In the genomic region with DNA sequence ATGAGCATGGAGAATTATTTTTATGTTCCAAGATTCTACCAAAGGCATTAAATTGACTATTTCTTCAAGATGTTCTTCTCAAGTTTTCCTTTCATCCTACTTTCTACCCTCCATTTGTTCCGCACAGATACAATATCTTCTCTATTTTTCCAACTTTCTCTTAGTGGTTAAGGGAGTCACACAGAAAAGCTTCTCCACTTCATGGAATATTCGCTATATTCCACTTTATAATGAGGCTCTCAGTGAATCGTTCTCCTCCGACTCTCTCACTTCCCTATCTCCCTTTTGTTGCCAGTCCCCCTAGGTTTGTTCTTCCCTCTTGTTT, we compare ENCODE assay signal across 8 cellular contexts. TPM values are rescaled to one million over a fixed set of nuclear protein-coding genes. Genes with fewer than 3 reads are reported as not detected.
DNase-seq lines count a peak whose midpoint lies in the region; ATAC-seq and TF ChIP-seq lines count a peak whose summit lies in the region.

No MANE protein-coding gene starts in this region.

- POLR2A ChIA-PET in WTC11 (lab: Charles Lee): no interaction called here

- H3K9ac ChIP-seq in ES-I3 (ENCODE audit: low read depth, low read length): peak overlapping the region; percentile 62

- ATAC-seq in WTC11 (no peak), right cardiac atrium (no peak), GM19467 (IDR thresholded peaks at IDR 0.05; ENCODE audit: unreplicated experiment) (no peak)

- no peaks in the 10 kb centered on the region for H3K9me3 Mint-ChIP-seq in WTC11

- 30% methylated on average over 4 of the region's 4 CpGs for WGBS in right cardiac atrium
- 26% methylated on average over 4 of the region's 4 CpGs for WGBS in prostate gland

- H3K27ac Mint-ChIP-seq in WTC11: peak overlapping the region; percentile 86

- CTCF ChIA-PET in WTC11 (lab: Charles Lee): interaction anchor here (0.5 to 2.1 kb wide), 4 partner anchors 10 to 168 kb away, joined by 3 to 14 read pairs (median 4); a partner anchor contains a TSS

- DNase-seq in WTC11 (ENCODE audit: low spot score) (no peak), right cardiac atrium (no peak), prostate gland (ENCODE audit: low spot score) (no peak), AG08396 (ENCODE audit: low spot score) (no peak), kidney glomerular epithelial cell (lab: John Stamatoyannopoulos, UW) (no peak)
- DNase-seq in stimulated activated CD4-positive, alpha-beta T cell treated with anti-CD3 and anti-CD28 coated beads, Interleukin-12 subunit alpha, Interleukin-12 subunit beta, amount 100 ng/mL, for 4 hours: no peak

- no peaks in the 10 kb centered on the region for H3K27me3 Mint-ChIP-seq in WTC11 (ENCODE audit: low read depth)

- TF ChIP-seq CTCF in WTC11 (IDR thresholded peaks at IDR 0.05): no peak
- no peak for TF ChIP-seq CTCF in prostate gland (IDR thresholded peaks at IDR 0.05)

- no peaks in the 10 kb centered on the region for H3K27me3 ChIP-seq in right cardiac atrium (ENCODE audit: control insufficient read depth, insufficient read depth)
- H3K27me3 ChIP-seq in prostate gland (replicated peaks; ENCODE audit: insufficient read depth): no peaks in the 10 kb centered on the region

- peaks cover 3% of the 10 kb centered on the region for H3K36me3 Mint-ChIP-seq in WTC11

- no peak for TF ChIP-seq POLR2A in prostate gland (IDR thresholded peaks at IDR 0.05)

- peak overlapping the region; percentile 86 for H3K4me3 Mint-ChIP-seq in WTC11

- H3K4me1 ChIP-seq in ES-I3 (ENCODE audit: insufficient read depth, low read length) (peaks cover 26% of the 10 kb centered on the region), right cardiac atrium (ENCODE audit: control insufficient read depth, insufficient read depth, low read length) (peaks cover 2% of the 10 kb centered on the region), prostate gland (replicated peaks) (no peaks in the 10 kb centered on the region)

- H3K4me3 ChIP-seq in right cardiac atrium (ENCODE audit: low read length) (peak overlapping the region; percentile 78), prostate gland (peak overlapping the region; percentile 67 to 79)

- H3K36me3 ChIP-seq in ES-I3 (ENCODE audit: insufficient read depth, low read length) (no peaks in the 10 kb centered on the region), prostate gland (no peaks in the 10 kb centered on the region)

- H3K27ac ChIP-seq in right cardiac atrium (ENCODE audit: low read length) (peak overlapping the region; percentile 90), prostate gland (peak overlapping the region; percentile 84 to 88)

- intact Hi-C loops in right cardiac atrium (cut with DNase I) (no loop called here), prostate gland (cut with DNase I) (no loop called here)

- H3K9me3 ChIP-seq in ES-I3 (ENCODE audit: control insufficient read depth, insufficient read depth, low read length) (no peaks in the 10 kb centered on the region), right cardiac atrium (ENCODE audit: control insufficient read depth, low read length) (no peaks in the 10 kb centered on the region), prostate gland (no peaks in the 10 kb centered on the region)

- H3K4me1 Mint-ChIP-seq in WTC11: peaks cover 40% of the 10 kb centered on the region

TF ChIP-seq in WTC11, 78 proteins besides CTCF, POLR2A, EP300 and RAD21 (continues in another document):
- TF ChIP-seq ZNF396 (CRISPR knock-in tag; IDR thresholded peaks at IDR 0.05; ENCODE audit: borderline replicate concordance) (no peak), GABPB1 (CRISPR knock-in tag; IDR thresholded peaks at IDR 0.05) (no peak), CREB1 (CRISPR knock-in tag; IDR thresholded peaks at IDR 0.05) (no peak), NFATC4 (CRISPR knock-in tag; IDR thresholded peaks at IDR 0.05) (no peak), JAZF1 (CRISPR knock-in tag; IDR thresholded peaks at IDR 0.05) (no peak), ZNF416 (CRISPR knock-in tag; IDR thresholded peaks at IDR 0.05) (no peak), FOXJ3 (CRISPR knock-in tag; IDR thresholded peaks at IDR 0.05; ENCODE audit: borderline replicate concordance) (no peak), CREM (CRISPR knock-in tag; IDR thresholded peaks at IDR 0.05) (no peak)
- TF ChIP-seq, protein P1, sequence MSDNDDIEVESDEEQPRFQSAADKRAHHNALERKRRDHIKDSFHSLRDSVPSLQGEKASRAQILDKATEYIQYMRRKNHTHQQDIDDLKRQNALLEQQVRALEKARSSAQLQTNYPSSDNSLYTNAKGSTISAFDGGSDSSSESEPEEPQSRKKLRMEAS (CRISPR knock-in tag; IDR thresholded peaks at IDR 0.05): no peak
- TF ChIP-seq, protein P2, sequence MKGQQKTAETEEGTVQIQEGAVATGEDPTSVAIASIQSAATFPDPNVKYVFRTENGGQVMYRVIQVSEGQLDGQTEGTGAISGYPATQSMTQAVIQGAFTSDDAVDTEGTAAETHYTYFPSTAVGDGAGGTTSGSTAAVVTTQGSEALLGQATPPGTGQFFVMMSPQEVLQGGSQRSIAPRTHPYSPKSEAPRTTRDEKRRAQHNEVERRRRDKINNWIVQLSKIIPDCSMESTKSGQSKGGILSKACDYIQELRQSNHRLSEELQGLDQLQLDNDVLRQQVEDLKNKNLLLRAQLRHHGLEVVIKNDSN (CRISPR knock-in tag; IDR thresholded peaks at IDR 0.05): no peak
- TF ChIP-seq, protein P3, sequence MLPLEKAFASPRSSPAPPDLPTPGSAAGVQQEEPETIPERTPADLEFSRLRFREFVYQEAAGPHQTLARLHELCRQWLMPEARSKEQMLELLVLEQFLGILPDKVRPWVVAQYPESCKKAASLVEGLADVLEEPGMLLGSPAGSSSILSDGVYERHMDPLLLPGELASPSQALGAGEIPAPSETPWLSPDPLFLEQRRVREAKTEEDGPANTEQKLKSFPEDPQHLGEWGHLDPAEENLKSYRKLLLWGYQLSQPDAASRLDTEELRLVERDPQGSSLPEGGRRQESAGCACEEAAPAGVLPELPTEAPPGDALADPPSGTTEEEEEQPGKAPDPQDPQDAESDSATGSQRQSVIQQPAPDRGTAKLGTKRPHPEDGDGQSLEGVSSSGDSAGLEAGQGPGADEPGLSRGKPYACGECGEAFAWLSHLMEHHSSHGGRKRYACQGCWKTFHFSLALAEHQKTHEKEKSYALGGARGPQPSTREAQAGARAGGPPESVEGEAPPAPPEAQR (CRISPR knock-in tag; IDR thresholded peaks at IDR 0.05): no peak
- TF ChIP-seq, protein P4, sequence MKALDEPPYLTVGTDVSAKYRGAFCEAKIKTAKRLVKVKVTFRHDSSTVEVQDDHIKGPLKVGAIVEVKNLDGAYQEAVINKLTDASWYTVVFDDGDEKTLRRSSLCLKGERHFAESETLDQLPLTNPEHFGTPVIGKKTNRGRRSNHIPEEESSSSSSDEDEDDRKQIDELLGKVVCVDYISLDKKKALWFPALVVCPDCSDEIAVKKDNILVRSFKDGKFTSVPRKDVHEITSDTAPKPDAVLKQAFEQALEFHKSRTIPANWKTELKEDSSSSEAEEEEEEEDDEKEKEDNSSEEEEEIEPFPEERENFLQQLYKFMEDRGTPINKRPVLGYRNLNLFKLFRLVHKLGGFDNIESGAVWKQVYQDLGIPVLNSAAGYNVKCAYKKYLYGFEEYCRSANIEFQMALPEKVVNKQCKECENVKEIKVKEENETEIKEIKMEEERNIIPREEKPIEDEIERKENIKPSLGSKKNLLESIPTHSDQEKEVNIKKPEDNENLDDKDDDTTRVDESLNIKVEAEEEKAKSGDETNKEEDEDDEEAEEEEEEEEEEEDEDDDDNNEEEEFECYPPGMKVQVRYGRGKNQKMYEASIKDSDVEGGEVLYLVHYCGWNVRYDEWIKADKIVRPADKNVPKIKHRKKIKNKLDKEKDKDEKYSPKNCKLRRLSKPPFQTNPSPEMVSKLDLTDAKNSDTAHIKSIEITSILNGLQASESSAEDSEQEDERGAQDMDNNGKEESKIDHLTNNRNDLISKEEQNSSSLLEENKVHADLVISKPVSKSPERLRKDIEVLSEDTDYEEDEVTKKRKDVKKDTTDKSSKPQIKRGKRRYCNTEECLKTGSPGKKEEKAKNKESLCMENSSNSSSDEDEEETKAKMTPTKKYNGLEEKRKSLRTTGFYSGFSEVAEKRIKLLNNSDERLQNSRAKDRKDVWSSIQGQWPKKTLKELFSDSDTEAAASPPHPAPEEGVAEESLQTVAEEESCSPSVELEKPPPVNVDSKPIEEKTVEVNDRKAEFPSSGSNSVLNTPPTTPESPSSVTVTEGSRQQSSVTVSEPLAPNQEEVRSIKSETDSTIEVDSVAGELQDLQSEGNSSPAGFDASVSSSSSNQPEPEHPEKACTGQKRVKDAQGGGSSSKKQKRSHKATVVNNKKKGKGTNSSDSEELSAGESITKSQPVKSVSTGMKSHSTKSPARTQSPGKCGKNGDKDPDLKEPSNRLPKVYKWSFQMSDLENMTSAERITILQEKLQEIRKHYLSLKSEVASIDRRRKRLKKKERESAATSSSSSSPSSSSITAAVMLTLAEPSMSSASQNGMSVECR (CRISPR knock-in tag; IDR thresholded peaks at IDR 0.05; ENCODE audit: borderline replicate concordance): no peak
- TF ChIP-seq, protein P5, sequence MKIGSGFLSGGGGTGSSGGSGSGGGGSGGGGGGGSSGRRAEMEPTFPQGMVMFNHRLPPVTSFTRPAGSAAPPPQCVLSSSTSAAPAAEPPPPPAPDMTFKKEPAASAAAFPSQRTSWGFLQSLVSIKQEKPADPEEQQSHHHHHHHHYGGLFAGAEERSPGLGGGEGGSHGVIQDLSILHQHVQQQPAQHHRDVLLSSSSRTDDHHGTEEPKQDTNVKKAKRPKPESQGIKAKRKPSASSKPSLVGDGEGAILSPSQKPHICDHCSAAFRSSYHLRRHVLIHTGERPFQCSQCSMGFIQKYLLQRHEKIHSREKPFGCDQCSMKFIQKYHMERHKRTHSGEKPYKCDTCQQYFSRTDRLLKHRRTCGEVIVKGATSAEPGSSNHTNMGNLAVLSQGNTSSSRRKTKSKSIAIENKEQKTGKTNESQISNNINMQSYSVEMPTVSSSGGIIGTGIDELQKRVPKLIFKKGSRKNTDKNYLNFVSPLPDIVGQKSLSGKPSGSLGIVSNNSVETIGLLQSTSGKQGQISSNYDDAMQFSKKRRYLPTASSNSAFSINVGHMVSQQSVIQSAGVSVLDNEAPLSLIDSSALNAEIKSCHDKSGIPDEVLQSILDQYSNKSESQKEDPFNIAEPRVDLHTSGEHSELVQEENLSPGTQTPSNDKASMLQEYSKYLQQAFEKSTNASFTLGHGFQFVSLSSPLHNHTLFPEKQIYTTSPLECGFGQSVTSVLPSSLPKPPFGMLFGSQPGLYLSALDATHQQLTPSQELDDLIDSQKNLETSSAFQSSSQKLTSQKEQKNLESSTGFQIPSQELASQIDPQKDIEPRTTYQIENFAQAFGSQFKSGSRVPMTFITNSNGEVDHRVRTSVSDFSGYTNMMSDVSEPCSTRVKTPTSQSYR (CRISPR knock-in tag; IDR thresholded peaks at IDR 0.05): no peak

RNA-seq across cellular contexts. Expression of a gene that starts 1.3 kb away (rescaled TPM):
- total RNA-seq in WTC11 (2021) (39.2 to 41.6 TPM (median 41.4 TPM) in 3 replicates), right cardiac atrium (100 to 1,000 TPM in 2 of 4 donors, 10 to 100 TPM in 2; 81.6 to 123 (median 98.1) TPM), prostate gland (10 to 100 TPM; 27.1 to 61.1 TPM)
- 46.7 TPM for polyA plus RNA-seq in right cardiac atrium

RNA-seq across cellular contexts. Expression of a gene that starts 47.1 kb away (rescaled TPM):
- total RNA-seq in WTC11 (2021) (not detected in 3 replicates), right cardiac atrium (not detected), prostate gland (not detected)
- not detected for polyA plus RNA-seq in right cardiac atrium
